Comparison of ENCODE assay signal across 13 cellular contexts in genomic region chr4:116702949-116703348, GRCh38.
DNase-seq lines count a peak whose midpoint lies in the region; ATAC-seq, FAIRE-seq and TF ChIP-seq lines count a peak whose summit lies in the region.
"Had no signal": no experiment of that assay in that cellular context is flagged by ENCODE, and none has a peak within 500 bp of the region (broad histone marks: within the 10 kb centered on the region; RNA-seq: fewer than 3 reads in every experiment).

No MANE protein-coding gene starts in this region.

- no peak overlapping the region for H3K23ac ChIP-seq in H9 (ENCODE audit: insufficient read length, low read depth, low read length)

- no peak overlapping the region for H2AK5ac ChIP-seq in H9 (ENCODE audit: insufficient read length, low read length)

- H4K5ac ChIP-seq in H9 (ENCODE audit: insufficient read length, low read depth, low read length): no peak overlapping the region

- no peak overlapping the region for H3K18ac ChIP-seq in H9 (ENCODE audit: insufficient read length, low read depth, low read length)

- H2AFZ ChIP-seq in H9 (ENCODE audit: low read length): no peak overlapping the region

- no peak overlapping the region for H3K4ac ChIP-seq in H9 (ENCODE audit: low read depth, low read length)

- no CpG with 5 or more reads among the region's 4 CpGs for WGBS in H9 (ENCODE audit: extremely low coverage, insufficient read length, low lambda C conversion rate)

- H2BK120ac ChIP-seq in H9 (ENCODE audit: low read depth, low read length, poor library complexity, severe bottlenecking): no peak overlapping the region

- no peak overlapping the region for H3K4me3 Mint-ChIP-seq in H9

- H4K20me1 ChIP-seq in H9 (ENCODE audit: control insufficient read depth, insufficient read depth, insufficient read length): no peaks in the 10 kb centered on the region

- DNase-seq in COR-L47 (lab: John Stamatoyannopoulos, UW): peak; percentile 3
- peak; percentile 37 for DNase-seq in H9
- DNase-seq in OCI-M1 (lab: John Stamatoyannopoulos, UW): peak; percentile 13
- peak in 1 of 2 donors; percentile 15 for DNase-seq in foreskin keratinocyte
- no peak for DNase-seq in anterior cingulate cortex (lab: John Stamatoyannopoulos, UW)
- DNase-seq in HCEC 1CT: no peak
- DNase-seq in KG1 (lab: John Stamatoyannopoulos, UW): no peak
- no peak for DNase-seq in GM19239 (ENCODE audit: insufficient read length, low spot score)
- DNase-seq: activated CD4-positive, alpha-beta T cell treated with anti-CD3 and anti-CD28 coated beads for 1 hour; amniotic stem cell; effector CD8-positive, alpha-beta T cell; NCI-H226; ovary had no signal

- H3K79me2 ChIP-seq in H9 (ENCODE audit: insufficient read depth, low read length): no peaks in the 10 kb centered on the region

- no peak overlapping the region for H3K27ac ChIP-seq in H9 (ENCODE audit: insufficient read length, low read depth, low read length)
- no peak overlapping the region for H3K27ac ChIP-seq in foreskin keratinocyte
- H3K27ac ChIP-seq: ovary had no signal

- no peaks in the 10 kb centered on the region; a peak in 1 of 7 replicates for H3K36me3 Mint-ChIP-seq in H9 (ENCODE audit: insufficient read depth in 1 of 3, low read depth in 3 of 3)

- no peaks in the 10 kb centered on the region for H3K9me3 ChIP-seq in H9 (ENCODE audit: control insufficient read depth, low read depth, low read length)
- H3K9me3 ChIP-seq: ovary had no signal

- no peak overlapping the region for H3K27ac Mint-ChIP-seq in H9

- ATAC-seq in foreskin keratinocyte: no peak

- H2BK5ac ChIP-seq in H9 (ENCODE audit: insufficient read length, low read length): no peak overlapping the region

- no peak overlapping the region for H3K14ac ChIP-seq in H9 (ENCODE audit: insufficient read depth, low read length)

- H3K9me3 Mint-ChIP-seq in H9: peaks cover 0 to 4% of the 10 kb centered on the region in 2 experiments; a peak in 3 of 5 replicates

- no peak overlapping the region for H3K56ac ChIP-seq in H9 (ENCODE audit: insufficient read length, low read depth, low read length)

- H3K4me1 Mint-ChIP-seq in H9: no peaks in the 10 kb centered on the region

- no peaks in the 10 kb centered on the region for H3K27me3 Mint-ChIP-seq in H9 (ENCODE audit: low read depth)

- H4K8ac ChIP-seq in H9 (replicated peaks; ENCODE audit: insufficient read length, low read depth, low read length): no peak overlapping the region

- H3K23me2 ChIP-seq in H9 (ENCODE audit: insufficient read length, low read depth, low read length, poor library complexity, severe bottlenecking): no peaks in the 10 kb centered on the region

- no peak overlapping the region for H2BK15ac ChIP-seq in H9 (ENCODE audit: low read depth, low read length)

- H3K79me1 ChIP-seq in H9 (ENCODE audit: insufficient read depth, low read depth, low read length, poor library complexity, severe bottlenecking): no peaks in the 10 kb centered on the region

- H3K4me1 ChIP-seq in H9 (ENCODE audit: insufficient read depth, low read length) (no peaks in the 10 kb centered on the region), foreskin keratinocyte (no peaks in the 10 kb centered on the region)

- no peak overlapping the region for H4K91ac ChIP-seq in H9 (ENCODE audit: insufficient read length, low read depth, low read length)

- no peak overlapping the region for H3K4me2 ChIP-seq in H9 (ENCODE audit: insufficient read depth, insufficient read length, low read length)

- FAIRE-seq in GM19239 (lab: Jason Lieb, UNC): no peak

- H2BK12ac ChIP-seq in H9 (ENCODE audit: insufficient read length, low read depth, low read length): no peak overlapping the region

- no peak overlapping the region for H2BK20ac ChIP-seq in H9 (ENCODE audit: low read depth, low read length, poor library complexity, severe bottlenecking)

- no peak overlapping the region for H3T11ph ChIP-seq in H9 (ENCODE audit: low read length)

- H3K9ac ChIP-seq in H9 (ENCODE audit: extremely low read depth, insufficient read length, low read length): no peak overlapping the region

- H3K27me3 ChIP-seq in H9 (ENCODE audit: insufficient read depth, low read length): no peaks in the 10 kb centered on the region
- H3K27me3 ChIP-seq in foreskin keratinocyte: no peaks in the 10 kb centered on the region
- H3K27me3 ChIP-seq: ovary had no signal

- peak; percentile 61 for TF ChIP-seq CTCF in H9 (conservative IDR thresholded peaks at IDR 0.05)
- peak; percentile 16 for TF ChIP-seq CTCF in foreskin keratinocyte (conservative IDR thresholded peaks at IDR 0.05)

Comparison
In these comparisons a context has a peak if more than half of its experiments do, and no peak if none do; other contexts are left out.
1. DNase-seq: peak in COR-L47 (single experiment), H9 (single experiment) and OCI-M1 (single experiment); none in anterior cingulate cortex (0 of 58), HCEC 1CT (single experiment), KG1 (single experiment) and GM19239 (single experiment).